8 cellular contexts compared by ENCODE assay signal in the genomic region with DNA sequence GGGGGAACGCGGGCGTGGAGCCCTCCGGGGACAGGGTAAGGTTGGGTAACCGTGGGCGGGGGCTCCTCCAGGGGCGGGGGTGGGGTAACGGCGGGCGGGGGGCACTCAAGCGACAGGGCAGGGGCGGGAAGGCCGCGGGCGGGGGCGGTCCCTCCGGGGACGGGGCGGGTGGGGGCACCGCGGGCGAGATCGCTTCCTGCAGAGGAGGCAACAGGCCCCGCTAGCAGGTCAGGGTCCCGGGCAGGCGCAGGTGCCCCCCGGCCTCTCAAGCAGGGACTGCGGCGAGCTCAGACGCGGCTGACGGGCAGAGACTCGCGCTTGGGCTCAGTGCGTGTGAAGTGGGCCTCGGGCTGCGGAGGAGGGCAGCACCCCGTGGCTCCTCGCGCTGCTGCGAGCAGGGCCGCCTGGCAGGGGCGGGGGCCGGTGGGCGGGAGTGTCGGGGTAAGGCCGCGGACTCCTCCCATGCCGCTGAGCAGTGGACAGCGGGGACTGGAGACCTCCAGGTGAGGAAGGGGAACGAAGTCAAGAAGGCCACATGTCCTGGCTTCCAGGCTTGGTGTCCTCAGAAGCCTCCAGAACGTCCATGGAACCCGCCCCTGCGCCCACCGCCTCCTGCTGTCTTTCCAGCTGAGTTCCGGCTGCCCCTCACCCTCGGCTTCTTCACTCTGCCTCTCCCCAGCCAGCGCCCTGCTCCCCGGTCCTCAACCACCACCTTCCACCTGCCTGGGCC. TPM values are rescaled to one million over a fixed set of nuclear protein-coding genes. Genes with fewer than 3 reads are reported as not detected.
DNase-seq lines count a peak whose midpoint lies in the region; ATAC-seq, FAIRE-seq and TF ChIP-seq lines count a peak whose summit lies in the region.

No MANE protein-coding gene starts in this region.

- FAIRE-seq in GM12892 (lab: Jason Lieb, UNC) = peak; percentile 83

- no peak for TF ChIP-seq POLR2A in GM12892 (IDR thresholded peaks at IDR 0.05; ENCODE audit: low read depth, low read length)

- peak; percentile 91 for DNase-seq in GM12892 (ENCODE audit: insufficient read length)
- DNase-seq in NOMO-1 (lab: John Stamatoyannopoulos, UW; ENCODE audit: unreplicated experiment in 2 of 2) = peak; percentile 29 to 46
- DNase-seq in activated T-cell treated with anti-CD3 and anti-CD28 coated beads, Interleukin-2, amount 50 U/mL, for 24 hours = no peak
- DNase-seq in fibroblast of gingiva (ENCODE audit: low read depth) = peak; percentile 53
- peak; percentile 55 for DNase-seq in natural killer cell
- DNase-seq in stimulated activated naive CD8-positive, alpha-beta T cell treated with anti-CD3 and anti-CD28 coated beads, Interleukin-15, Interleukin-2, amounts not matched to agents 100 U/mL and 50 U/mL, for 24 hours = peak; percentile 76

- peaks cover 61% of the 10 kb centered on the region for H3K4me1 Mint-ChIP-seq in activated T-cell treated with anti-CD3 and anti-CD28 coated beads, Interleukin-2, amount 50 U/mL, for 24 hours (ENCODE audit: low read depth)
- H3K4me1 Mint-ChIP-seq in natural killer cell = peaks cover 40 to 54% of the 10 kb centered on the region in 2 donors

- peaks cover 30% of the 10 kb centered on the region for H3K36me3 Mint-ChIP-seq in activated T-cell treated with anti-CD3 and anti-CD28 coated beads, Interleukin-2, amount 50 U/mL, for 24 hours (ENCODE audit: low read depth)
- H3K36me3 Mint-ChIP-seq in natural killer cell = no peaks in the 10 kb centered on the region

- no peaks in the 10 kb centered on the region for H3K27me3 Mint-ChIP-seq in activated T-cell treated with anti-CD3 and anti-CD28 coated beads, Interleukin-2, amount 50 U/mL, for 24 hours
- H3K27me3 Mint-ChIP-seq in natural killer cell (ENCODE audit: low read depth in 2 of 2) = no peaks in the 10 kb centered on the region

- peak overlapping the region; percentile 89 for H3K4me3 Mint-ChIP-seq in activated T-cell treated with anti-CD3 and anti-CD28 coated beads, Interleukin-2, amount 50 U/mL, for 24 hours
- peak overlapping the region; percentile 91 for H3K4me3 Mint-ChIP-seq in natural killer cell

- peak; percentile 23 for ATAC-seq in HG03064 (IDR thresholded peaks at IDR 0.05; ENCODE audit: low read depth, unreplicated experiment)
- peak; percentile 60 to 63 (median 62) for ATAC-seq in natural killer cell
- ATAC-seq in stimulated activated naive CD8-positive, alpha-beta T cell treated with anti-CD3 and anti-CD28 coated beads, Interleukin-15, Interleukin-2, amounts not matched to agents 100 U/mL and 50 U/mL, for 24 hours = peak; percentile 35
- ATAC-seq in HG02798 (IDR thresholded peaks at IDR 0.05; ENCODE audit: poor library complexity, unreplicated experiment) = no peak

- no peak for TF ChIP-seq CTCF in natural killer cell (IDR thresholded peaks at IDR 0.05)

- intact Hi-C loops in natural killer cell (cut with micrococcal nuclease) = no loop called here

- peak overlapping the region; percentile 92 for H3K27ac Mint-ChIP-seq in activated T-cell treated with anti-CD3 and anti-CD28 coated beads, Interleukin-2, amount 50 U/mL, for 24 hours
- H3K27ac Mint-ChIP-seq in natural killer cell = peak overlapping the region; percentile 87 to 96

- H3K9me3 Mint-ChIP-seq in activated T-cell treated with anti-CD3 and anti-CD28 coated beads, Interleukin-2, amount 50 U/mL, for 24 hours = no peaks in the 10 kb centered on the region
- H3K9me3 Mint-ChIP-seq in natural killer cell = no peaks in the 10 kb centered on the region

RNA-seq across cellular contexts. Expression of a gene that starts 0.6 kb away (rescaled TPM):
- polyA plus RNA-seq in GM12892 (2012; ENCODE audit: missing spikeins) = 164 TPM
- total RNA-seq in natural killer cell = 100 to 1,000 TPM; 285 to 304 (median 289) TPM

RNA-seq across cellular contexts. Expression of a gene that starts 23.5 kb away (rescaled TPM):
- 0.32 TPM for polyA plus RNA-seq in GM12892 (2012; ENCODE audit: missing spikeins)
- total RNA-seq in natural killer cell = 1 to 10 TPM; 2.1 to 3.9 (median 2.9) TPM

RNA-seq across cellular contexts. Expression of a gene that starts 27.6 kb away (rescaled TPM):
- polyA plus RNA-seq in GM12892 (2012; ENCODE audit: missing spikeins) = not detected
- total RNA-seq in natural killer cell = under 1 TPM in 1 of 3 donors, not detected in 2; 0.41 TPM
